17 cellular contexts compared by ENCODE assay signal in genomic region chr18:61677435-61677830, GRCh38.
DNase-seq lines count a peak whose midpoint lies in the region; ATAC-seq and TF ChIP-seq lines count a peak whose summit lies in the region.
"Had no signal": no experiment of that assay in that cellular context is flagged by ENCODE, and none has a peak within 500 bp of the region (broad histone marks: within the 10 kb centered on the region; RNA-seq: fewer than 3 reads in every experiment).

No MANE protein-coding gene starts in this region.

- peak overlapping the region; percentile 59 for H3K18ac ChIP-seq in IMR-90 (ENCODE audit: low read depth, low read length)

- H4K20me1 ChIP-seq in IMR-90 (ENCODE audit: insufficient read depth, low read length), result no peaks in the 10 kb centered on the region
- H4K20me1 ChIP-seq: BLaER1 had no signal

- H3K4ac ChIP-seq in IMR-90 (ENCODE audit: low read depth, low read length), result peak overlapping the region; percentile 4; the same call in 1 of the 2 replicates

- H2AFZ ChIP-seq in IMR-90 (replicated peaks; ENCODE audit: low read length, poor library complexity), result no peak overlapping the region

- H3K79me1 ChIP-seq in IMR-90 (ENCODE audit: low read depth in 1 of 2, low read length in 2 of 2), result no peaks in the 10 kb centered on the region

- H3K23ac ChIP-seq in IMR-90 (ENCODE audit: low read depth, low read length), result peak overlapping the region; percentile 1; the same call in 1 of the 2 replicates

- H2BK20ac ChIP-seq in IMR-90 (ENCODE audit: low read depth, low read length), result peak overlapping the region; percentile 77; the same call in 1 of the 2 replicates

- peak overlapping the region; percentile 20 for H2AK5ac ChIP-seq in IMR-90 (ENCODE audit: low read depth, low read length)

- H3K4me1 ChIP-seq in heart left ventricle, result peaks cover 0 to 2% (median 0%) of the 10 kb centered on the region in 12 donors
- H3K4me1 ChIP-seq in IMR-90 (ENCODE audit: control insufficient read depth, insufficient read depth, low read length), result peaks cover 5% of the 10 kb centered on the region
- H3K4me1 ChIP-seq in sigmoid colon, result no peaks in the 10 kb centered on the region
- H3K4me1 ChIP-seq: BLaER1, HAP-1 had no signal

- no peak overlapping the region for H3K4me3 ChIP-seq in heart left ventricle
- no peak overlapping the region for H3K4me3 ChIP-seq in IMR-90 (ENCODE audit: insufficient read depth, low read depth, low read length)
- no peak overlapping the region for H3K4me3 ChIP-seq in sigmoid colon
- H3K4me3 ChIP-seq: BLaER1, HAP-1 had no signal

- 68 to 74% (median 71%) methylated on average over 4 of the region's 4 CpGs for WGBS in heart left ventricle, 4 donors
- no CpG with 5 or more reads among the region's 4 CpGs for WGBS in IMR-90 (ENCODE audit: extremely low coverage in 2 of 2, insufficient read length in 1 of 2), 2 experiments
- 78 to 80% methylated on average over 4 of the region's 4 CpGs for WGBS in sigmoid colon, 2 donors

- peak overlapping the region; percentile 4; the same call in 1 of the 2 replicates for H2BK120ac ChIP-seq in IMR-90 (ENCODE audit: low read depth, low read length)

- dilution Hi-C loops in IMR-90 (cut with HindIII; ENCODE audit: low sequenced_read_pairs, unreplicated experiment), result no loop called here

- no peak overlapping the region for H2AK9ac ChIP-seq in IMR-90 (replicated peaks; ENCODE audit: low read depth, low read length, poor library complexity)

- intact Hi-C loops in Right ventricle myocardium inferior (cut with DNase I), result no loop called here
- intact Hi-C loops in heart left ventricle (cut with DNase I), result no loop called here
- intact Hi-C loops in IMR-90 (cut with micrococcal nuclease), result no loop called here
- intact Hi-C loops in sigmoid colon (cut with DNase I), result no loop called here

- H2BK5ac ChIP-seq in IMR-90 (ENCODE audit: low read depth, low read length, poor library complexity, severe bottlenecking), result peak overlapping the region; percentile 9

- DNase-seq in Right ventricle myocardium inferior (ENCODE audit: missing footprints) (no peak), heart left ventricle (no peak), IMR-90 (peak; percentile 24), SK-MEL-5 (ENCODE audit: low read depth, low spot score) (peak; percentile 16), left kidney (ENCODE audit: low read depth, low spot score) (peak; percentile 16), sigmoid colon (no peak), NCI-H128 (lab: John Stamatoyannopoulos, UW; ENCODE audit: unreplicated experiment) (no peak), HUDEP-2 (lab: John Stamatoyannopoulos, UW; ENCODE audit: unreplicated experiment in 76 of 76) (no peak)
- DNase-seq: CD4-positive, alpha-beta T cell; CD8-positive, alpha-beta memory T cell; DMS 273 treated with DMSO at 0.1 percent for 48 hours; DMS79; GDM1; GOT3 had no signal

- no peak for TF ChIP-seq EP300 in sigmoid colon (IDR thresholded peaks at IDR 0.05)

- POLR2A ChIA-PET in IMR-90 (lab: Charles Lee; ENCODE audit: unreplicated experiment), result no interaction called here

- H3K9me3 ChIP-seq in heart left ventricle, result peaks cover 0 to 27% (median 17%) of the 10 kb centered on the region in 12 donors
- H3K9me3 ChIP-seq in IMR-90 (ENCODE audit: control insufficient read depth, insufficient read depth, low read length), result peaks cover 7% of the 10 kb centered on the region
- H3K9me3 ChIP-seq in sigmoid colon, result peaks cover 5 to 12% (median 6%) of the 10 kb centered on the region in 4 donors

- TF ChIP-seq CTCF in heart left ventricle (IDR thresholded peaks at IDR 0.05), result no peak
- TF ChIP-seq CTCF in IMR-90 (conservative IDR thresholded peaks at IDR 0.05; ENCODE audit: low read depth, low read length), result no peak
- no peak for TF ChIP-seq CTCF in sigmoid colon (IDR thresholded peaks at IDR 0.05)

- peak overlapping the region; percentile 16; the same call in 1 of the 3 replicates for H2BK15ac ChIP-seq in IMR-90 (ENCODE audit: low read depth, low read length)

- H3K9me1 ChIP-seq in IMR-90 (ENCODE audit: insufficient read depth, low read length), result no peaks in the 10 kb centered on the region

- H3K9ac ChIP-seq in IMR-90 (ENCODE audit: low read depth, low read length), result no peak overlapping the region
- H3K9ac ChIP-seq: BLaER1 had no signal

- ATAC-seq in Right ventricle myocardium inferior (peak; percentile 56), heart left ventricle (no peak), IMR-90 (ENCODE audit: low read depth) (peak; percentile 38)

- TF ChIP-seq RAD21 in IMR-90 (IDR thresholded peaks at IDR 0.05; ENCODE audit: low read length), result no peak

- no peak overlapping the region for H3K56ac ChIP-seq in IMR-90 (ENCODE audit: extremely low read depth, insufficient read depth, low read length)

- H3K4me2 ChIP-seq in IMR-90 (ENCODE audit: low read depth, low read length), result no peak overlapping the region
- H3K4me2 ChIP-seq: BLaER1 had no signal

- H3K36me3 ChIP-seq in heart left ventricle (no peaks in the 10 kb centered on the region), IMR-90 (ENCODE audit: control insufficient read depth, insufficient read depth, low read length) (no peaks in the 10 kb centered on the region), sigmoid colon (no peaks in the 10 kb centered on the region)
- H3K36me3 ChIP-seq: BLaER1, HAP-1 had no signal

- in situ Hi-C loops in IMR-90 (cut with MboI; ENCODE audit: low sequenced_read_pairs), result no loop called here
- in situ Hi-C loops in SK-MEL-5 (cut with HindIII; ENCODE audit: low pct_unique_long_range_greater_than_20kb, low sequenced_read_pairs), result no loop called here

- BruUV-seq in IMR-90 (replicated peaks; lab: Mats Ljungman, UMichigan), result no TSS peak

- H4K8ac ChIP-seq in IMR-90 (ENCODE audit: low read depth in 2 of 2, low read length in 2 of 2), result peak overlapping the region; percentile 38 to 47; a peak in 3 of 4 replicates

- CTCF ChIA-PET in IMR-90 (lab: Yijun Ruan, JAX), result interaction anchor here (0.6 kb wide), 1 partner anchor 17 kb away, joined by 5 read pairs; no protein-coding TSS in a partner anchor

- H3K27me3 ChIP-seq in heart left ventricle (no peaks in the 10 kb centered on the region), IMR-90 (ENCODE audit: control insufficient read depth, insufficient read depth, low read length) (no peaks in the 10 kb centered on the region), sigmoid colon (no peaks in the 10 kb centered on the region)
- H3K27me3 ChIP-seq: BLaER1 had no signal

- H3K27ac ChIP-seq in heart left ventricle, result no peak overlapping the region
- H3K27ac ChIP-seq in IMR-90 (ENCODE audit: insufficient read depth, low read length), result peak overlapping the region; percentile 84; the same call in 1 of the 2 replicates
- no peak overlapping the region for H3K27ac ChIP-seq in sigmoid colon
- H3K27ac ChIP-seq: 22Rv1, BLaER1 had no signal

- peak overlapping the region; percentile 41; the same call in 1 of the 2 replicates for H4K91ac ChIP-seq in IMR-90 (ENCODE audit: insufficient read depth, low read depth, low read length)

- peak overlapping the region; percentile 8; the same call in 1 of the 2 replicates for H3K14ac ChIP-seq in IMR-90 (replicated peaks; ENCODE audit: low read depth, low read length)

- peak overlapping the region; percentile 95 for H4K5ac ChIP-seq in IMR-90 (ENCODE audit: low read depth, low read length)

- no peak for TF ChIP-seq POLR2A in heart left ventricle (IDR thresholded peaks at IDR 0.05)
- TF ChIP-seq POLR2A in IMR-90 (IDR thresholded peaks at IDR 0.05; ENCODE audit: low read depth, low read length), result no peak
- TF ChIP-seq POLR2A in sigmoid colon (IDR thresholded peaks at IDR 0.05), result no peak

TF ChIP-seq in IMR-90, 13 proteins besides CTCF, POLR2A, EP300 and RAD21:
- TF ChIP-seq MAZ (IDR thresholded peaks at IDR 0.05; ENCODE audit: borderline replicate concordance, low read depth, low read length) (no peak), RCOR1 (IDR thresholded peaks at IDR 0.05; ENCODE audit: insufficient replicate concordance, low read length) (no peak), CHD1 (IDR thresholded peaks at IDR 0.05; ENCODE audit: low read depth, low read length) (no peak), CEBPB (IDR thresholded peaks at IDR 0.05; ENCODE audit: low read depth, low read length) (no peak), BHLHE40 (IDR thresholded peaks at IDR 0.05; ENCODE audit: low read depth, low read length) (no peak), FOS (IDR thresholded peaks at IDR 0.05; ENCODE audit: low read depth, low read length) (no peak), MAFK (IDR thresholded peaks at IDR 0.05; ENCODE audit: low read depth, low read length) (no peak), MXI1 (IDR thresholded peaks at IDR 0.05; ENCODE audit: borderline replicate concordance, low read depth, low read length) (no peak), ELK1 (IDR thresholded peaks at IDR 0.05; ENCODE audit: borderline replicate concordance, low read depth, low read length) (no peak), RFX5 (IDR thresholded peaks at IDR 0.05; ENCODE audit: low read depth, low read length) (no peak), SMC3 (IDR thresholded peaks at IDR 0.05; ENCODE audit: low read depth, low read length) (no peak), NFE2L2 (IDR thresholded peaks at IDR 0.05; ENCODE audit: low read depth, low read length) (no peak)
- TF ChIP-seq, protein P1, sequence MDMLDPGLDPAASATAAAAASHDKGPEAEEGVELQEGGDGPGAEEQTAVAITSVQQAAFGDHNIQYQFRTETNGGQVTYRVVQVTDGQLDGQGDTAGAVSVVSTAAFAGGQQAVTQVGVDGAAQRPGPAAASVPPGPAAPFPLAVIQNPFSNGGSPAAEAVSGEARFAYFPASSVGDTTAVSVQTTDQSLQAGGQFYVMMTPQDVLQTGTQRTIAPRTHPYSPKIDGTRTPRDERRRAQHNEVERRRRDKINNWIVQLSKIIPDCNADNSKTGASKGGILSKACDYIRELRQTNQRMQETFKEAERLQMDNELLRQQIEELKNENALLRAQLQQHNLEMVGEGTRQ (IDR thresholded peaks at IDR 0.05; ENCODE audit: low read depth, low read length), result no peak
TF ChIP-seq in IMR-90: peak in this region for 0.

Comparison
In these comparisons a context has a peak if more than half of its experiments do, and no peak if none do; other contexts are left out.
1. ATAC-seq: peak in Right ventricle myocardium inferior (single experiment) and IMR-90 (single experiment); none in heart left ventricle (0 of 4).
2. DNase-seq: peak in IMR-90 (single experiment), SK-MEL-5 (single experiment) and left kidney (single experiment); none in Right ventricle myocardium inferior (single experiment), heart left ventricle (0 of 5), sigmoid colon (single experiment), NCI-H128 (single experiment) and HUDEP-2 (0 of 76).